Comparison of ENCODE assay signal across 30 cellular contexts in genomic region chr5:171622010-171622409, GRCh38.
A peak's percentile ranks its signal among the peaks of the same experiment; 100 is the strongest.
DNase-seq lines count a peak whose midpoint lies in the region; ATAC-seq, FAIRE-seq and TF ChIP-seq lines count a peak whose summit lies in the region.
"Had no signal": no experiment of that assay in that cellular context is flagged by ENCODE, and none has a peak within 500 bp of the region (broad histone marks: within the 10 kb centered on the region; RNA-seq: fewer than 3 reads in every experiment).

No MANE protein-coding gene starts in this region.

- H3K4me1 ChIP-seq in right cardiac atrium (ENCODE audit: control insufficient read depth, insufficient read depth, low read length): no peaks in the 10 kb centered on the region
- H3K4me1 ChIP-seq in H1 (replicated peaks in 1 of 4; ENCODE audit: control insufficient read depth in 3 of 4, insufficient read depth in 4 of 4, low read length in 3 of 4): peaks cover 9 to 14% (median 10%) of the 10 kb centered on the region in 4 experiments; a peak in 6 of 7 replicates
- H3K4me1 ChIP-seq: A549, vagina had no signal

- CTCF ChIA-PET in H1 (lab: Charles Lee; ENCODE audit: partially characterized antibody): interaction anchor here (0.9 kb wide), 1 partner anchor 170 kb away, joined by 4 read pairs; no protein-coding TSS in a partner anchor

- POLR2A ChIA-PET in H1 (lab: Charles Lee; ENCODE audit: partially characterized antibody): interaction anchor here (1.6 kb wide), 1 partner anchor 10 kb away, joined by 5 read pairs; no protein-coding TSS in a partner anchor

- no peak for TF ChIP-seq POLR2A in H1 (IDR thresholded peaks at IDR 0.05; ENCODE audit: control extremely low read depth in 1 of 2, low read depth in 2 of 2, low read length in 2 of 2)

- H4K91ac ChIP-seq in H1 (replicated peaks; ENCODE audit: insufficient read length, low read length): no peak overlapping the region

- no peak for DNase-seq in Right ventricle myocardium inferior (ENCODE audit: missing footprints)
- DNase-seq in right cardiac atrium: no peak
- DNase-seq in NCI-H1694 (lab: John Stamatoyannopoulos, UW): peak; percentile 68
- DNase-seq in H1 (ENCODE audit: low read depth in 1 of 2, low spot score in 2 of 2): no peak
- DNase-seq in RCC 7860 (ENCODE audit: low spot score): no peak
- no peak for DNase-seq in kidney tubule cell (ENCODE audit: low spot score)
- DNase-seq: activated CD4-positive, alpha-beta T cell treated with anti-CD3 and anti-CD28 coated beads, Interleukin-2, amount 50 U/mL, for 48 hours; activated gamma-delta T cell treated with Interleukin-2 at 50 U/mL for 16 hours; activated T-cell treated with anti-CD3 and anti-CD28 coated beads, Interleukin-2, amount 50 U/mL, for 48 hours; AML-193; CD8-positive, alpha-beta T cell; H7; midbrain; naive B cell; NCI-H1417; NCI-H774; stimulated activated CD4-positive, alpha-beta T cell treated with anti-CD3 and anti-CD28 coated beads, Interleukin-4, amount 100 ng/mL, for 1 hour; thyroid gland had no signal

- peak; percentile 63 for ATAC-seq in Right ventricle myocardium inferior
- no peak for ATAC-seq in right cardiac atrium
- no peak for ATAC-seq in GM19455 (IDR thresholded peaks at IDR 0.05; ENCODE audit: unreplicated experiment)
- ATAC-seq: A549; activated CD4-positive, CD25-positive, alpha-beta regulatory T cell treated with anti-CD3 and anti-CD28 coated beads, Interleukin-2, amount 50 U/mL, for 24 hours; CD8-positive, alpha-beta T cell had no signal

- no peaks in the 10 kb centered on the region for H3K9me3 Mint-ChIP-seq in nephron
- H3K9me3 Mint-ChIP-seq: CD8-positive, alpha-beta T cell; central memory CD8-positive, alpha-beta T cell; T-helper 1 cell treated with Interleukin-12 subunit alpha and Interleukin-12 subunit beta and Interleukin-4 antibody, amounts not matched to agents 30 μg/mL and 1 μg/mL, for 36 hours had no signal

- no peak overlapping the region for H3K18ac ChIP-seq in H1 (ENCODE audit: extremely low read depth, low read length)

- H4K8ac ChIP-seq in H1 (ENCODE audit: extremely low read depth, insufficient read depth, low read length): no peak overlapping the region; the same call in 1 of the 2 replicates

- peak overlapping the region in 2 of 3 experiments; percentile 22 to 36 for H3K27ac Mint-ChIP-seq in nephron
- H3K27ac Mint-ChIP-seq: CD8-positive, alpha-beta T cell; T-helper 1 cell treated with Interleukin-12 subunit alpha and Interleukin-12 subunit beta and Interleukin-4 antibody, amounts not matched to agents 30 μg/mL and 1 μg/mL, for 36 hours had no signal

- no peak for TF ChIP-seq RAD21 in H1 (IDR thresholded peaks at IDR 0.05 in 1 of 2, conservative IDR thresholded peaks at IDR 0.05 in 1 of 2; ENCODE audit: low read depth in 2 of 2, low read length in 2 of 2)

- no peaks in the 10 kb centered on the region for H3K79me2 ChIP-seq in H1 (ENCODE audit: control insufficient read depth in 1 of 2, insufficient read depth in 2 of 2, low read length in 2 of 2)

- H3K56ac ChIP-seq in H1 (replicated peaks; ENCODE audit: insufficient read length, low read depth, low read length): no peak overlapping the region

- H3K4me3 Mint-ChIP-seq in nephron: no peak overlapping the region
- H3K4me3 Mint-ChIP-seq: CD8-positive, alpha-beta T cell; central memory CD8-positive, alpha-beta T cell; naive B cell; T-helper 1 cell treated with Interleukin-12 subunit alpha and Interleukin-12 subunit beta and Interleukin-4 antibody, amounts not matched to agents 30 μg/mL and 1 μg/mL, for 36 hours had no signal

- no peak for FAIRE-seq in H1 (lab: Jason Lieb, UNC)
- FAIRE-seq in RCC 7860 (lab: Jason Lieb, UNC): no peak
- FAIRE-seq: A549, GM12892 had no signal

- 53% methylated on average over 2 of the region's 2 CpGs for WGBS in right cardiac atrium
- WGBS in H1 (ENCODE audit: extremely low coverage in 1 of 2, insufficient coverage in 1 of 2, insufficient read length in 1 of 2, insufficient replicate concordance in 2 of 2, low coverage in 1 of 2, low lambda C conversion rate in 2 of 2, missing lambda C conversion rate in 1 of 2), 2 experiments: 95% methylated on average over 2 of the region's 2 CpGs; no CpG with 5 or more reads in 1 of the 2 experiments

- no peak overlapping the region for H3K4me3 ChIP-seq in right cardiac atrium (ENCODE audit: low read length)
- H3K4me3 ChIP-seq in H1 (ENCODE audit: extremely low read depth in 1 of 4, insufficient read depth in 2 of 4, low read depth in 3 of 4, low read length in 4 of 4): no peak overlapping the region
- H3K4me3 ChIP-seq: A549, dorsolateral prefrontal cortex, SK-N-MC, thyroid gland, vagina had no signal

- no peak overlapping the region for H2BK5ac ChIP-seq in H1 (ENCODE audit: low read depth, low read length)

- TF ChIP-seq CTCF in H1 (IDR thresholded peaks at IDR 0.05; ENCODE audit: control extremely low read depth in 1 of 3, insufficient read depth in 1 of 3, low read depth in 1 of 3, low read length in 3 of 3) (no peak), nephron (IDR thresholded peaks at IDR 0.05; ENCODE audit: unreplicated experiment in 3 of 3) (no peak)

- H2BK20ac ChIP-seq in H1 (ENCODE audit: low read length): no peak overlapping the region

- intact Hi-C loops in Right ventricle myocardium inferior (cut with DNase I) (loop anchor here (5.0 kb wide), 1 partner anchor 195 kb away; no protein-coding TSS in a partner anchor), right cardiac atrium (cut with DNase I) (loop anchor here in 2 of 4 donors (10.0 kb wide), 2 partner anchors 197 to 223 kb away; no protein-coding TSS in a partner anchor)

- H2BK12ac ChIP-seq in H1 (ENCODE audit: low read depth, low read length): no peak overlapping the region

- H2BK15ac ChIP-seq in H1 (ENCODE audit: low read length): no peak overlapping the region

- H3K4ac ChIP-seq in H1 (replicated peaks; ENCODE audit: insufficient read length, low read depth, low read length): no peak overlapping the region

- peaks cover 49% of the 10 kb centered on the region for H3K27me3 Mint-ChIP-seq in nephron (ENCODE audit: low read depth)
- H3K27me3 Mint-ChIP-seq: central memory CD8-positive, alpha-beta T cell had no signal

- no peak overlapping the region for H2AFZ ChIP-seq in H1 (ENCODE audit: low read length)

- H3K23me2 ChIP-seq in H1 (ENCODE audit: low read depth, low read length): peaks cover 3% of the 10 kb centered on the region; the same call in 1 of the 2 replicates

- H3K14ac ChIP-seq in H1 (ENCODE audit: insufficient read length): no peak overlapping the region

- no peak overlapping the region for H3K23ac ChIP-seq in H1 (ENCODE audit: insufficient read length)

- no peaks in the 10 kb centered on the region for H3K36me3 Mint-ChIP-seq in nephron (ENCODE audit: low read depth)
- H3K36me3 Mint-ChIP-seq: CD8-positive, alpha-beta T cell; naive B cell had no signal

- no peak for TF ChIP-seq EP300 in H1 (IDR thresholded peaks at IDR 0.05; ENCODE audit: borderline replicate concordance in 1 of 2, low read depth in 2 of 2, low read length in 2 of 2)

- peaks cover 16% of the 10 kb centered on the region for H3K4me1 Mint-ChIP-seq in nephron
- H3K4me1 Mint-ChIP-seq: central memory CD8-positive, alpha-beta T cell; naive B cell had no signal

- H3K27ac ChIP-seq in right cardiac atrium (ENCODE audit: low read length) (no peak overlapping the region), H1 (ENCODE audit: low read depth, low read length) (no peak overlapping the region)
- H3K27ac ChIP-seq: A549, dorsolateral prefrontal cortex, KMS-11, RWPE1, SK-N-MC, thyroid gland, vagina had no signal

- H4K20me1 ChIP-seq in H1 (replicated peaks in 1 of 2; ENCODE audit: control insufficient read depth in 1 of 2, insufficient read depth in 2 of 2, low read length in 2 of 2): peaks cover 3 to 18% of the 10 kb centered on the region in 2 experiments

- no peak overlapping the region for H2BK120ac ChIP-seq in H1 (replicated peaks; ENCODE audit: low read depth, low read length)

- H2AK5ac ChIP-seq in H1 (ENCODE audit: low read depth, low read length): 0 out of 2 replicates have a peak overlapping the region, but pooled peaks have one; percentile 3

- H3K4me2 ChIP-seq in H1 (ENCODE audit: insufficient read depth in 1 of 2, low read depth in 2 of 2, low read length in 2 of 2): no peak overlapping the region; a peak in 1 of 4 replicates
- H3K4me2 ChIP-seq: A549, KMS-11 had no signal

- H3K36me3 ChIP-seq in H1 (ENCODE audit: control insufficient read depth in 2 of 4, insufficient read depth in 4 of 4, low read length in 3 of 4): no peaks in the 10 kb centered on the region
- H3K36me3 ChIP-seq: thyroid gland, vagina had no signal

- H3K9me3 ChIP-seq in right cardiac atrium (ENCODE audit: control insufficient read depth, low read length) (no peaks in the 10 kb centered on the region), H1 (ENCODE audit: insufficient read depth in 2 of 2, low read depth in 1 of 2, low read length in 1 of 2) (peaks cover 0 to 2% of the 10 kb centered on the region in 2 experiments; a peak in 1 of 4 replicates)
- H3K9me3 ChIP-seq: A549, thyroid gland, vagina had no signal

- no peak overlapping the region for H3K9ac ChIP-seq in H1 (replicated peaks in 1 of 4; ENCODE audit: extremely low read depth in 1 of 4, low read depth in 3 of 4, low read length in 3 of 4)
- H3K9ac ChIP-seq: KMS-11 had no signal

- H3K27me3 ChIP-seq in right cardiac atrium (ENCODE audit: control insufficient read depth, insufficient read depth): no peaks in the 10 kb centered on the region
- H3K27me3 ChIP-seq in H1 (replicated peaks in 1 of 4; ENCODE audit: control insufficient read depth in 3 of 4, extremely low read depth in 1 of 4, insufficient read depth in 3 of 4, low read length in 3 of 4): peaks cover 52 to 92% (median 82%) of the 10 kb centered on the region in 4 experiments
- H3K27me3 ChIP-seq: thyroid gland, vagina had no signal

- no peak overlapping the region for H4K5ac ChIP-seq in H1 (ENCODE audit: insufficient read length, low read depth, low read length)

- H3K79me1 ChIP-seq in H1 (ENCODE audit: low read depth, low read length): no peaks in the 10 kb centered on the region

TF ChIP-seq in H1, 55 proteins besides CTCF, POLR2A, EP300 and RAD21 (continues in another document):
- TF ChIP-seq TBP (IDR thresholded peaks at IDR 0.05; ENCODE audit: low read depth, low read length): no peak
- no peak for TF ChIP-seq PHF8 (conservative IDR thresholded peaks at IDR 0.05; ENCODE audit: low read depth, low read length)
- no peak for TF ChIP-seq KDM4A (IDR thresholded peaks at IDR 0.05; ENCODE audit: low read depth, low read length, severe bottlenecking)
- TF ChIP-seq, protein P1, sequence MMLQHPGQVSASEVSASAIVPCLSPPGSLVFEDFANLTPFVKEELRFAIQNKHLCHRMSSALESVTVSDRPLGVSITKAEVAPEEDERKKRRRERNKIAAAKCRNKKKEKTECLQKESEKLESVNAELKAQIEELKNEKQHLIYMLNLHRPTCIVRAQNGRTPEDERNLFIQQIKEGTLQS (IDR thresholded peaks at IDR 0.05; ENCODE audit: insufficient read depth, low read depth, low read length): no peak
- no peak for TF ChIP-seq NANOG (IDR thresholded peaks at IDR 0.05; ENCODE audit: insufficient read depth, low read depth, low read length, poor library complexity, severe bottlenecking)
- no peak for TF ChIP-seq SRF (IDR thresholded peaks at IDR 0.05; ENCODE audit: low read depth, low read length)
- TF ChIP-seq TCF12 (IDR thresholded peaks at IDR 0.05; ENCODE audit: low read depth, low read length): no peak
- TF ChIP-seq ZNF274 (IDR thresholded peaks at IDR 0.05; ENCODE audit: borderline replicate concordance, extremely low read depth, low read length): no peak
